Comparison of ENCODE assay signal across 1 cellular context in the genomic region with DNA sequence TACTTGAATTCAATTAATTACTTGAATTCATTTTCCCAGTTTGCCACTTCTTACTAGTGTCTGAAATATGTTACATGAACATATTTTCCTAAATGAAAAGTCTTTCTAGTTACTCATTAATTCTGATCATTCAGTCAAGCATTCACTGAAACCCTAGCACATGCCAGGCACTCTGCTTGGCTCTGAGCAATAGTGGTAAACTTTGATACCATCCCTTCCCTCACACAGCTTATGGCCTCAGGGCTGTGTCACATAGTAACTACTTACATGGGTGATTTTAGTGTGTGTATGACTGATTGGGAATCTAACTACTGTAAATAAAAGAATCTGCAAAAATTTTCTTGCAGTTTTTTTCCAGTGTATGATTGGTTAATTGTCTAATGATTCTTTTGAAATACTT.
TF ChIP-seq lines count a peak whose summit lies in the region.

No MANE protein-coding gene starts in this region.

TF ChIP-seq in SK-N-SH, 30 proteins besides CTCF, POLR2A, EP300 and RAD21 (continued from another document):
- no peak for TF ChIP-seq CHD2 (IDR thresholded peaks at IDR 0.05; ENCODE audit: low read length, partially characterized antibody)
- TF ChIP-seq, protein P1, sequence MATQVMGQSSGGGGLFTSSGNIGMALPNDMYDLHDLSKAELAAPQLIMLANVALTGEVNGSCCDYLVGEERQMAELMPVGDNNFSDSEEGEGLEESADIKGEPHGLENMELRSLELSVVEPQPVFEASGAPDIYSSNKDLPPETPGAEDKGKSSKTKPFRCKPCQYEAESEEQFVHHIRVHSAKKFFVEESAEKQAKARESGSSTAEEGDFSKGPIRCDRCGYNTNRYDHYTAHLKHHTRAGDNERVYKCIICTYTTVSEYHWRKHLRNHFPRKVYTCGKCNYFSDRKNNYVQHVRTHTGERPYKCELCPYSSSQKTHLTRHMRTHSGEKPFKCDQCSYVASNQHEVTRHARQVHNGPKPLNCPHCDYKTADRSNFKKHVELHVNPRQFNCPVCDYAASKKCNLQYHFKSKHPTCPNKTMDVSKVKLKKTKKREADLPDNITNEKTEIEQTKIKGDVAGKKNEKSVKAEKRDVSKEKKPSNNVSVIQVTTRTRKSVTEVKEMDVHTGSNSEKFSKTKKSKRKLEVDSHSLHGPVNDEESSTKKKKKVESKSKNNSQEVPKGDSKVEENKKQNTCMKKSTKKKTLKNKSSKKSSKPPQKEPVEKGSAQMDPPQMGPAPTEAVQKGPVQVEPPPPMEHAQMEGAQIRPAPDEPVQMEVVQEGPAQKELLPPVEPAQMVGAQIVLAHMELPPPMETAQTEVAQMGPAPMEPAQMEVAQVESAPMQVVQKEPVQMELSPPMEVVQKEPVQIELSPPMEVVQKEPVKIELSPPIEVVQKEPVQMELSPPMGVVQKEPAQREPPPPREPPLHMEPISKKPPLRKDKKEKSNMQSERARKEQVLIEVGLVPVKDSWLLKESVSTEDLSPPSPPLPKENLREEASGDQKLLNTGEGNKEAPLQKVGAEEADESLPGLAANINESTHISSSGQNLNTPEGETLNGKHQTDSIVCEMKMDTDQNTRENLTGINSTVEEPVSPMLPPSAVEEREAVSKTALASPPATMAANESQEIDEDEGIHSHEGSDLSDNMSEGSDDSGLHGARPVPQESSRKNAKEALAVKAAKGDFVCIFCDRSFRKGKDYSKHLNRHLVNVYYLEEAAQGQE (IDR thresholded peaks at IDR 0.05; ENCODE audit: low read depth, low read length) = no peak
- TF ChIP-seq, protein P2, sequence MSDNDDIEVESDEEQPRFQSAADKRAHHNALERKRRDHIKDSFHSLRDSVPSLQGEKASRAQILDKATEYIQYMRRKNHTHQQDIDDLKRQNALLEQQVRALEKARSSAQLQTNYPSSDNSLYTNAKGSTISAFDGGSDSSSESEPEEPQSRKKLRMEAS (IDR thresholded peaks at IDR 0.05; ENCODE audit: low read depth) = no peak
TF ChIP-seq in SK-N-SH: peak in this region for 0.
